16 cellular contexts compared by ENCODE assay signal in the genomic region with DNA sequence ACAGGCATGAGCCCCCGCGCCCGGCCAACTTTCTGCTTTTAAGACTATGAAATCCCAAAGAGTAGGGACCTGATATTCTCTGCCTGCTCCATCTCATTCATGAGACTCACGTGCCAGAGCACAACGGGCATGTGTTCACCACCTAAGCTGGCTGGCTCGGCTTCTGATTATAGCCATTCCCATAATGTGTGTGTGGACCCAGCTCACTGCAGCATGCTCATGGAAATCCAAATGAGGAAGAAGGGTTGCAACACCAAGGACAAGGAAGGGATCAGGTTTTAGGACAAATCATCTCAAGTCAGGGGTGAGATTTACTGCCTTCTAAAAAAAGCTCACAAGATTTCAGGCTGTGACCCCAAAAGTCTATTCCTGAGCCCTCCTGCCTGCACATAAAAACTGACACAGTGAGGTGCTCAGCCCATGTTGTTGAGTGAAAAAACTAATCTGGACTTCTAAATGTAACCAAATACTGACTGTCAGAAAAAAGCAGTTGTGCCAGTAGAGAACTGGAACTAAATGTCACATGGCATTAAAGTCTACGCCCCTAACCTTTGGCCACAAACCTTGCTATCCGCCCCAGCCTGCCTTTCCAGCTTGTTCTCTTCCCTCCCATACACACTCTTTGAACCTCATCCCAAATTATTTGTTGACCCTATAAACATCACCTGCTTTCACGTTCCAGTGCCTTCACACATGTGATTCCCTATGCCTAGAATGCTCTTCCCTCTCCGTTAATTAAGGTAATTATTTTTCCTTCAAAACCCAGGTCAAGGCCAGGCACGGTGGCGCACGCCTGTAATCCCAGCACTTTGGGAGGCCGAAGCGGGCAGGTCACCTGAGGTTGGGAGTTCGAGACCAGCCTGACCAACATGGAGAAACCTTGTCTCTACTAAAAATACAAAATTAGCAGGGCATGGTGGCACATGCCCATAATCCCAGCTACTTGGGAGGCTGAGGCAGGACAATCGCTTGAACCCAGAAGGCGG. TPM values are rescaled to one million over a fixed set of nuclear protein-coding genes. Genes with fewer than 3 reads are reported as not detected.
DNase-seq lines count a peak whose midpoint lies in the region; ATAC-seq and TF ChIP-seq lines count a peak whose summit lies in the region.
"Had no signal": no experiment of that assay in that cellular context is flagged by ENCODE, and none has a peak within 500 bp of the region (broad histone marks: within the 10 kb centered on the region; RNA-seq: fewer than 3 reads in every experiment).

No MANE protein-coding gene starts in this region.

- no peak overlapping the region for H3K27ac Mint-ChIP-seq in immature natural killer cell
- no peak overlapping the region for H3K27ac Mint-ChIP-seq in naive thymus-derived CD4-positive, alpha-beta T cell
- H3K27ac Mint-ChIP-seq: stimulated activated naive CD8-positive, alpha-beta T cell treated with anti-CD3 and anti-CD28 coated beads, Interleukin-15, amount 100 ng/mL, for 72 hours had no signal

- CTCF ChIA-PET in naive thymus-derived CD4-positive, alpha-beta T cell (lab: Charles Lee), result interaction anchor here (0.7 kb wide), 1 partner anchor 215 kb away, joined by 3 read pairs; a partner anchor contains a TSS

- peaks cover 0 to 8% (median 0%) of the 10 kb centered on the region in 3 donors for H3K36me3 Mint-ChIP-seq in immature natural killer cell
- H3K36me3 Mint-ChIP-seq in naive thymus-derived CD4-positive, alpha-beta T cell, result no peaks in the 10 kb centered on the region
- H3K36me3 Mint-ChIP-seq: naive thymus-derived CD8-positive, alpha-beta T cell had no signal

- H3K9me3 ChIP-seq in gastrocnemius medialis, result no peaks in the 10 kb centered on the region
- no peaks in the 10 kb centered on the region for H3K9me3 ChIP-seq in naive thymus-derived CD4-positive, alpha-beta T cell (ENCODE audit: control insufficient read depth in 2 of 3, low read length in 3 of 3)
- H3K9me3 ChIP-seq: prostate gland had no signal

- intact Hi-C loops in left colon (cut with DNase I, micrococcal nuclease), result loop anchor here in 1 of 2 donors (10.0 kb wide), 1 partner anchor 488 kb away; a partner anchor contains a TSS
- intact Hi-C loops in gastrocnemius medialis (cut with DNase I; ENCODE audit: low total_unique reads), result loop anchor here (1.0 to 10.0 kb wide), 3 partner anchors 19 to 1848 kb away; a partner anchor contains a TSS
- intact Hi-C loops in naive thymus-derived CD4-positive, alpha-beta T cell (cut with micrococcal nuclease), result loop anchor here in 1 of 2 donors (10.0 kb wide), 1 partner anchor 618 kb away; a partner anchor contains a TSS

- TF ChIP-seq CTCF in gastrocnemius medialis (IDR thresholded peaks at IDR 0.05 in 4 of 5, conservative IDR thresholded peaks at IDR 0.05 in 1 of 5), result no peak

- no peaks in the 10 kb centered on the region for H3K36me3 ChIP-seq in gastrocnemius medialis
- no peaks in the 10 kb centered on the region for H3K36me3 ChIP-seq in naive thymus-derived CD4-positive, alpha-beta T cell (ENCODE audit: control insufficient read depth in 2 of 3, insufficient read depth in 3 of 3, low read length in 3 of 3)
- H3K36me3 ChIP-seq: prostate gland had no signal

- peak; percentile 12 for DNase-seq in EH (ENCODE audit: low read depth)
- DNase-seq in MV-4-11 (lab: John Stamatoyannopoulos, UW), result peak; percentile 73
- peak; percentile 47 to 73 for DNase-seq in left colon
- DNase-seq in gastrocnemius medialis, result peak; percentile 87 to 90
- no peak for DNase-seq in NCI-H1694 treated with DMSO at 0.1 percent for 48 hours (lab: John Stamatoyannopoulos, UW)
- no peak for DNase-seq in immature natural killer cell
- no peak for DNase-seq in naive thymus-derived CD4-positive, alpha-beta T cell
- DNase-seq: caudate nucleus; H7; naive thymus-derived CD8-positive, alpha-beta T cell; NCI-H1092; Right ventricle myocardium superior; stimulated activated naive CD8-positive, alpha-beta T cell treated with anti-CD3 and anti-CD28 coated beads, Interleukin-15, amount 100 ng/mL, for 72 hours had no signal

- POLR2A ChIA-PET in naive thymus-derived CD4-positive, alpha-beta T cell (lab: Charles Lee), result interaction anchor here (0.6 to 1.6 kb wide), 2 partner anchors 20 to 821 kb away, joined by 4 read pairs; no protein-coding TSS in a partner anchor

- no peak overlapping the region for H3K4me3 Mint-ChIP-seq in immature natural killer cell
- H3K4me3 Mint-ChIP-seq in naive thymus-derived CD4-positive, alpha-beta T cell, result no peak overlapping the region
- H3K4me3 Mint-ChIP-seq: naive thymus-derived CD8-positive, alpha-beta T cell; stimulated activated naive CD8-positive, alpha-beta T cell treated with anti-CD3 and anti-CD28 coated beads, Interleukin-15, amount 100 ng/mL, for 72 hours had no signal

- in situ Hi-C loops in gastrocnemius medialis (cut with MboI; ENCODE audit: low sequenced_read_pairs in 4 of 4), result loop anchor here in 2 of 4 donors (10.0 to 25.0 kb wide), 2 partner anchors 218 to 480 kb away; a partner anchor contains a TSS

- peak; percentile 66 for ATAC-seq in left colon
- ATAC-seq in gastrocnemius medialis, result peak; percentile 77 to 82
- no peak for ATAC-seq in HG02588 (IDR thresholded peaks at IDR 0.05; ENCODE audit: unreplicated experiment)
- no peak for ATAC-seq in naive thymus-derived CD4-positive, alpha-beta T cell
- ATAC-seq: activated CD4-positive, CD25-positive, alpha-beta regulatory T cell treated with anti-CD3 and anti-CD28 coated beads, Interleukin-2, amount 50 U/mL, for 24 hours; naive thymus-derived CD8-positive, alpha-beta T cell; stimulated activated naive CD8-positive, alpha-beta T cell treated with anti-CD3 and anti-CD28 coated beads, Interleukin-15, amount 100 ng/mL, for 72 hours had no signal

- no peak for TF ChIP-seq POLR2A in gastrocnemius medialis (IDR thresholded peaks at IDR 0.05)

- H3K4me1 ChIP-seq in gastrocnemius medialis, result peaks cover 22 to 32% of the 10 kb centered on the region in 2 donors
- peaks cover 6% of the 10 kb centered on the region in 2 donors for H3K4me1 ChIP-seq in naive thymus-derived CD4-positive, alpha-beta T cell (ENCODE audit: control insufficient read depth in 2 of 2, insufficient read depth in 2 of 2, low read length in 2 of 2)
- H3K4me1 ChIP-seq: prostate gland had no signal

- no peak overlapping the region for H3K4me3 ChIP-seq in gastrocnemius medialis
- H3K4me3 ChIP-seq in naive thymus-derived CD4-positive, alpha-beta T cell (ENCODE audit: low read length), result no peak overlapping the region
- H3K4me3 ChIP-seq: prostate gland had no signal

- H3K27me3 Mint-ChIP-seq in immature natural killer cell (ENCODE audit: low read depth in 3 of 3), result peaks cover 4 to 13% (median 9%) of the 10 kb centered on the region in 3 donors
- H3K27me3 Mint-ChIP-seq in naive thymus-derived CD4-positive, alpha-beta T cell, result peaks cover 0 to 17% (median 0%) of the 10 kb centered on the region in 5 donors

- no peaks in the 10 kb centered on the region for H3K27me3 ChIP-seq in gastrocnemius medialis
- H3K27me3 ChIP-seq in naive thymus-derived CD4-positive, alpha-beta T cell (ENCODE audit: control insufficient read depth in 2 of 2, insufficient read depth in 2 of 2, low read length in 2 of 2), result no peaks in the 10 kb centered on the region

- no peaks in the 10 kb centered on the region for H3K9me3 Mint-ChIP-seq in immature natural killer cell
- H3K9me3 Mint-ChIP-seq in naive thymus-derived CD4-positive, alpha-beta T cell, result peaks cover 0 to 1% (median 0%) of the 10 kb centered on the region in 11 donors
- H3K9me3 Mint-ChIP-seq: naive thymus-derived CD8-positive, alpha-beta T cell; stimulated activated naive CD8-positive, alpha-beta T cell treated with anti-CD3 and anti-CD28 coated beads, Interleukin-15, amount 100 ng/mL, for 72 hours had no signal

- H3K27ac ChIP-seq in gastrocnemius medialis, result peak overlapping the region; percentile 87 to 96 (median 94)
- no peak overlapping the region for H3K27ac ChIP-seq in naive thymus-derived CD4-positive, alpha-beta T cell (ENCODE audit: low read depth, low read length)
- H3K27ac ChIP-seq: prostate gland had no signal

- H3K4me1 Mint-ChIP-seq in immature natural killer cell, result peaks cover 13 to 14% of the 10 kb centered on the region in 2 donors
- H3K4me1 Mint-ChIP-seq in naive thymus-derived CD4-positive, alpha-beta T cell, result peaks cover 12 to 26% (median 18%) of the 10 kb centered on the region in 7 donors

RNA-seq across cellular contexts. Expression of a gene that starts 9.1 kb away (rescaled TPM):
- total RNA-seq in left colon (10 to 100 TPM; 21.3 to 28.1 TPM), gastrocnemius medialis (10 to 100 TPM; 18.7 to 22.3 (median 20.1) TPM)
- polyA plus RNA-seq in immature natural killer cell, result 1 to 10 TPM; 2.7 to 5.9 (median 5.9) TPM
- total RNA-seq in naive thymus-derived CD4-positive, alpha-beta T cell, result 10 to 100 TPM in 1 of 5 experiments, 1 to 10 TPM in 4; 1.4 to 14.4 (median 3.0) TPM
- 1 to 10 TPM; 2.0 to 3.7 TPM for polyA plus RNA-seq in naive thymus-derived CD4-positive, alpha-beta T cell

RNA-seq across cellular contexts. Expression of a gene that starts 19.0 kb away (rescaled TPM):
- total RNA-seq in left colon, result 10 to 100 TPM; 29.0 to 30.3 TPM
- total RNA-seq in gastrocnemius medialis, result 100 to 1,000 TPM; 136 to 248 (median 194) TPM
- polyA plus RNA-seq in immature natural killer cell, result 1 to 10 TPM; 1.1 to 8.9 (median 5.0) TPM
- 10 to 100 TPM; 14.9 to 26.8 (median 17.9) TPM for total RNA-seq in naive thymus-derived CD4-positive, alpha-beta T cell
- 10 to 100 TPM; 14.2 to 22.2 TPM for polyA plus RNA-seq in naive thymus-derived CD4-positive, alpha-beta T cell

Comparison
In these comparisons a context has a peak if more than half of its experiments do, and no peak if none do; other contexts are left out.
1. DNase-seq: peak in EH (single experiment), MV-4-11 (single experiment), left colon (2 of 2) and gastrocnemius medialis (2 of 2); none in NCI-H1694 treated with DMSO at 0.1 percent for 48 hours (single experiment), immature natural killer cell (0 of 3) and naive thymus-derived CD4-positive, alpha-beta T cell (0 of 9).
2. ATAC-seq: peak in left colon (single experiment) and gastrocnemius medialis (2 of 2); none in HG02588 (single experiment) and naive thymus-derived CD4-positive, alpha-beta T cell (single experiment).
3. RNA of a gene that starts 19.0 kb away (total RNA-seq): 136 to 248 TPM in gastrocnemius medialis; 29.0 to 30.3 TPM in left colon and 14.9 to 26.8 TPM in naive thymus-derived CD4-positive, alpha-beta T cell; every median in the first group is over 4 times any median in the second.